23 cellular contexts compared by ENCODE assay signal in genomic region chr10:90481326-90481923, GRCh38.
"Had no signal": no experiment of that assay in that cellular context is flagged by ENCODE, and none has a peak within 500 bp of the region (broad histone marks: within the 10 kb centered on the region; RNA-seq: fewer than 3 reads in every experiment).

No MANE protein-coding gene starts in this region.

- H3K27me3 ChIP-seq: gastrocnemius medialis, heart right ventricle, ovary, right atrium auricular region, sigmoid colon, suprapubic skin, thyroid gland, upper lobe of left lung, uterus had no signal

- H3K36me3 ChIP-seq: gastrocnemius medialis, heart right ventricle, ovary, right atrium auricular region, sigmoid colon, suprapubic skin, thyroid gland, upper lobe of left lung, uterus had no signal

- H3K27ac ChIP-seq: dorsolateral prefrontal cortex, gastrocnemius medialis, heart right ventricle, ovary, right atrium auricular region, sigmoid colon, skin epidermis, suprapubic skin, thyroid gland, upper lobe of left lung, uterus had no signal

- H3K9me3 ChIP-seq: gastrocnemius medialis, heart right ventricle, mucosa of descending colon, ovary, right atrium auricular region, sigmoid colon, suprapubic skin, thyroid gland, upper lobe of left lung, uterus had no signal

- DNase-seq: cortex of kidney; dorsolateral prefrontal cortex; effector CD8-positive, alpha-beta T cell; gastrocnemius medialis; heart right ventricle; hypothalamus; islet precursor cell; mammary epithelial cell; mucosa of descending colon; naive thymus-derived CD8-positive, alpha-beta T cell; nucleus accumbens; ovary; sigmoid colon; stimulated activated CD4-positive, alpha-beta T cell treated with anti-CD3 and anti-CD28 coated beads, Interleukin-2, amount 100 ng/mL, for 48 hours; stimulated activated naive CD4-positive, alpha-beta T cell treated with Interleukin-2 at 50 U/mL for 16 hours; thyroid gland; upper lobe of left lung; uterus had no signal

- H3K4me3 ChIP-seq: dorsolateral prefrontal cortex, gastrocnemius medialis, heart right ventricle, mucosa of descending colon, ovary, right atrium auricular region, sigmoid colon, skin epidermis, suprapubic skin, thyroid gland, upper lobe of left lung, uterus had no signal

- H3K4me1 ChIP-seq: gastrocnemius medialis, heart right ventricle, right atrium auricular region, sigmoid colon, suprapubic skin, thyroid gland, upper lobe of left lung, uterus had no signal

- ATAC-seq: esophagus mucosa; gastrocnemius medialis; heart right ventricle; left lobe of liver; mucosa of descending colon; naive thymus-derived CD8-positive, alpha-beta T cell had no signal
